Comparison of ENCODE assay signal across 25 cellular contexts in genomic region chr17:12659500-12659899, GRCh38. TPM values are rescaled to one million over a fixed set of nuclear protein-coding genes. Genes with fewer than 3 reads are reported as not detected.
A peak's percentile ranks its signal among the peaks of the same experiment; 100 is the strongest.
DNase-seq lines count a peak whose midpoint lies in the region; ATAC-seq and TF ChIP-seq lines count a peak whose summit lies in the region.
"Had no signal": no experiment of that assay in that cellular context is flagged by ENCODE, and none has a peak within 500 bp of the region (broad histone marks: within the 10 kb centered on the region; RNA-seq: fewer than 3 reads in every experiment).

No MANE protein-coding gene starts in this region.

- H3K4me1 Mint-ChIP-seq in activated T-cell treated with anti-CD3 and anti-CD28 coated beads, Interleukin-2, amount 50 U/mL, for 24 hours (ENCODE audit: low read depth) = no peaks in the 10 kb centered on the region
- H3K4me1 Mint-ChIP-seq in chondrocyte (ENCODE audit: low read depth) = peaks cover 14% of the 10 kb centered on the region
- H3K4me1 Mint-ChIP-seq in WTC11 = no peaks in the 10 kb centered on the region; the same call in 1 of the 2 replicates
- H3K4me1 Mint-ChIP-seq: stimulated activated memory B cell treated with anti-CD40 and anti-IgM and Interleukin-4, amounts not matched to agents 10 μg/mL and 1 μg/mL and 100 μg/mL, for 72 hours; T-helper 17 cell had no signal

- H3K36me3 Mint-ChIP-seq in activated T-cell treated with anti-CD3 and anti-CD28 coated beads, Interleukin-2, amount 50 U/mL, for 24 hours (ENCODE audit: low read depth) = no peaks in the 10 kb centered on the region
- peaks cover 4% of the 10 kb centered on the region for H3K36me3 Mint-ChIP-seq in chondrocyte (ENCODE audit: low read depth)
- H3K36me3 Mint-ChIP-seq in WTC11 = no peaks in the 10 kb centered on the region
- H3K36me3 Mint-ChIP-seq: stimulated activated memory B cell treated with anti-CD40 and anti-IgM and Interleukin-4, amounts not matched to agents 10 μg/mL and 1 μg/mL and 100 μg/mL, for 72 hours had no signal

- no peaks in the 10 kb centered on the region for H3K27me3 ChIP-seq in brain microvascular endothelial cell (replicated peaks)

- H3K27ac ChIP-seq in brain microvascular endothelial cell = no peak overlapping the region
- H3K27ac ChIP-seq: SK-N-MC, suprapubic skin, WERI-Rb-1 had no signal

- no peak for ATAC-seq in GM21786 (IDR thresholded peaks at IDR 0.05; ENCODE audit: unreplicated experiment)
- ATAC-seq in WTC11 = no peak
- ATAC-seq: activated naive CD4-positive, alpha-beta T cell treated with anti-CD3 and anti-CD28 coated beads, Interleukin-2, amount 50 U/mL, for 72 hours; K562; stimulated activated memory B cell treated with anti-CD40 and anti-IgM and Interleukin-4, amounts not matched to agents 10 μg/mL and 1 μg/mL and 100 μg/mL, for 72 hours; T-helper 17 cell had no signal

- POLR2A ChIA-PET in WTC11 (lab: Charles Lee) = no interaction called here

- no peaks in the 10 kb centered on the region for H3K9me3 Mint-ChIP-seq in activated T-cell treated with anti-CD3 and anti-CD28 coated beads, Interleukin-2, amount 50 U/mL, for 24 hours
- H3K9me3 Mint-ChIP-seq in chondrocyte (ENCODE audit: low read depth) (no peaks in the 10 kb centered on the region), WTC11 (no peaks in the 10 kb centered on the region)
- H3K9me3 Mint-ChIP-seq: H9 had no signal

- TF ChIP-seq CTCF in brain microvascular endothelial cell (IDR thresholded peaks at IDR 0.05; ENCODE audit: low read depth, low read length, missing control alignments) = no peak
- no peak for TF ChIP-seq CTCF in chondrocyte (IDR thresholded peaks at IDR 0.05)
- TF ChIP-seq CTCF in WTC11 (IDR thresholded peaks at IDR 0.05) = no peak

- no peaks in the 10 kb centered on the region for H3K36me3 ChIP-seq in brain microvascular endothelial cell (replicated peaks)
- H3K36me3 ChIP-seq: suprapubic skin, WERI-Rb-1 had no signal

- no peak overlapping the region for H3K27ac Mint-ChIP-seq in activated T-cell treated with anti-CD3 and anti-CD28 coated beads, Interleukin-2, amount 50 U/mL, for 24 hours
- H3K27ac Mint-ChIP-seq in chondrocyte (ENCODE audit: unreplicated experiment) (no peak overlapping the region), WTC11 (no peak overlapping the region)
- H3K27ac Mint-ChIP-seq: activated naive CD4-positive, alpha-beta T cell treated with anti-CD3 and anti-CD28 coated beads, Interleukin-2, amount 50 U/mL, for 72 hours; H9; stimulated activated memory B cell treated with anti-CD40 and anti-IgM and Interleukin-4, amounts not matched to agents 10 μg/mL and 1 μg/mL and 100 μg/mL, for 72 hours; T-helper 17 cell had no signal

- DNase-seq in ELR (ENCODE audit: low read depth) (peak; percentile 43), brain microvascular endothelial cell (peak; percentile 72), glomerular visceral epithelial cell (ENCODE audit: extremely low spot score) (peak; percentile 53), chondrocyte (ENCODE audit: low spot score) (no peak), WTC11 (ENCODE audit: low spot score) (no peak)
- no peak for DNase-seq in activated T-cell treated with anti-CD3 and anti-CD28 coated beads, Interleukin-2, amount 50 U/mL, for 24 hours
- DNase-seq: activated CD4-positive, alpha-beta T cell treated with anti-CD3 and anti-CD28 coated beads, Interleukin-2, amount 50 U/mL, for 1 hour; Caco-2; H9; hypothalamus; kidney; mammary epithelial cell; NCI-H1694; NCI-H69; RPMI8226; small intestine; T-helper 17 cell; WERI-Rb-1 had no signal

- H3K4me3 ChIP-seq in brain microvascular endothelial cell (ENCODE audit: low read depth, low read length) = no peak overlapping the region
- H3K4me3 ChIP-seq: K562, SK-N-MC, suprapubic skin had no signal

- H3K4me3 Mint-ChIP-seq in activated T-cell treated with anti-CD3 and anti-CD28 coated beads, Interleukin-2, amount 50 U/mL, for 24 hours = no peak overlapping the region
- no peak overlapping the region for H3K4me3 Mint-ChIP-seq in chondrocyte (ENCODE audit: unreplicated experiment)
- no peak overlapping the region for H3K4me3 Mint-ChIP-seq in WTC11
- H3K4me3 Mint-ChIP-seq: H9; stimulated activated memory B cell treated with anti-CD40 and anti-IgM and Interleukin-4, amounts not matched to agents 10 μg/mL and 1 μg/mL and 100 μg/mL, for 72 hours; T-helper 17 cell had no signal

- in situ Hi-C loops in brain microvascular endothelial cell (cut with HindIII; ENCODE audit: low pct_ligation_motif_present, low sequenced_read_pairs) = no loop called here

- CTCF ChIA-PET in WTC11 (lab: Charles Lee) = no interaction called here

- peaks cover 21% of the 10 kb centered on the region for H3K27me3 Mint-ChIP-seq in activated T-cell treated with anti-CD3 and anti-CD28 coated beads, Interleukin-2, amount 50 U/mL, for 24 hours
- no peaks in the 10 kb centered on the region for H3K27me3 Mint-ChIP-seq in chondrocyte (ENCODE audit: low read depth)
- H3K27me3 Mint-ChIP-seq in WTC11 (ENCODE audit: low read depth) = peaks cover 12% of the 10 kb centered on the region

TF ChIP-seq in WTC11, 78 proteins besides CTCF, POLR2A, EP300 and RAD21 (continues in another document):
- no peak for TF ChIP-seq TCF7 (CRISPR knock-in tag; IDR thresholded peaks at IDR 0.05; ENCODE audit: low read depth)
- TF ChIP-seq EMX1 (CRISPR knock-in tag; IDR thresholded peaks at IDR 0.05) = no peak
- no peak for TF ChIP-seq ELF4 (CRISPR knock-in tag; IDR thresholded peaks at IDR 0.05; ENCODE audit: low read depth)
- TF ChIP-seq NR3C1 (CRISPR knock-in tag; conservative IDR thresholded peaks at IDR 0.05; ENCODE audit: low read depth) = no peak
- TF ChIP-seq ZNF425 (CRISPR knock-in tag; conservative IDR thresholded peaks at IDR 0.05) = no peak
- TF ChIP-seq MXD4 (CRISPR knock-in tag; IDR thresholded peaks at IDR 0.05; ENCODE audit: borderline replicate concordance) = no peak
- no peak for TF ChIP-seq NFYB (CRISPR knock-in tag; conservative IDR thresholded peaks at IDR 0.05; ENCODE audit: low read depth)
- no peak for TF ChIP-seq TEAD4 (CRISPR knock-in tag; IDR thresholded peaks at IDR 0.05)
- no peak for TF ChIP-seq PRRX2 (CRISPR knock-in tag; IDR thresholded peaks at IDR 0.05)
- TF ChIP-seq, protein P1, sequence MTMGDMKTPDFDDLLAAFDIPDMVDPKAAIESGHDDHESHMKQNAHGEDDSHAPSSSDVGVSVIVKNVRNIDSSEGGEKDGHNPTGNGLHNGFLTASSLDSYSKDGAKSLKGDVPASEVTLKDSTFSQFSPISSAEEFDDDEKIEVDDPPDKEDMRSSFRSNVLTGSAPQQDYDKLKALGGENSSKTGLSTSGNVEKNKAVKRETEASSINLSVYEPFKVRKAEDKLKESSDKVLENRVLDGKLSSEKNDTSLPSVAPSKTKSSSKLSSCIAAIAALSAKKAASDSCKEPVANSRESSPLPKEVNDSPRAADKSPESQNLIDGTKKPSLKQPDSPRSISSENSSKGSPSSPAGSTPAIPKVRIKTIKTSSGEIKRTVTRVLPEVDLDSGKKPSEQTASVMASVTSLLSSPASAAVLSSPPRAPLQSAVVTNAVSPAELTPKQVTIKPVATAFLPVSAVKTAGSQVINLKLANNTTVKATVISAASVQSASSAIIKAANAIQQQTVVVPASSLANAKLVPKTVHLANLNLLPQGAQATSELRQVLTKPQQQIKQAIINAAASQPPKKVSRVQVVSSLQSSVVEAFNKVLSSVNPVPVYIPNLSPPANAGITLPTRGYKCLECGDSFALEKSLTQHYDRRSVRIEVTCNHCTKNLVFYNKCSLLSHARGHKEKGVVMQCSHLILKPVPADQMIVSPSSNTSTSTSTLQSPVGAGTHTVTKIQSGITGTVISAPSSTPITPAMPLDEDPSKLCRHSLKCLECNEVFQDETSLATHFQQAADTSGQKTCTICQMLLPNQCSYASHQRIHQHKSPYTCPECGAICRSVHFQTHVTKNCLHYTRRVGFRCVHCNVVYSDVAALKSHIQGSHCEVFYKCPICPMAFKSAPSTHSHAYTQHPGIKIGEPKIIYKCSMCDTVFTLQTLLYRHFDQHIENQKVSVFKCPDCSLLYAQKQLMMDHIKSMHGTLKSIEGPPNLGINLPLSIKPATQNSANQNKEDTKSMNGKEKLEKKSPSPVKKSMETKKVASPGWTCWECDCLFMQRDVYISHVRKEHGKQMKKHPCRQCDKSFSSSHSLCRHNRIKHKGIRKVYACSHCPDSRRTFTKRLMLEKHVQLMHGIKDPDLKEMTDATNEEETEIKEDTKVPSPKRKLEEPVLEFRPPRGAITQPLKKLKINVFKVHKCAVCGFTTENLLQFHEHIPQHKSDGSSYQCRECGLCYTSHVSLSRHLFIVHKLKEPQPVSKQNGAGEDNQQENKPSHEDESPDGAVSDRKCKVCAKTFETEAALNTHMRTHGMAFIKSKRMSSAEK (CRISPR knock-in tag; IDR thresholded peaks at IDR 0.05; ENCODE audit: borderline replicate concordance) = no peak
- no peak for TF ChIP-seq CREM (CRISPR knock-in tag; IDR thresholded peaks at IDR 0.05)

RNA-seq across cellular contexts. Expression of gene MYOCD, which starts 6.2 kb away (rescaled TPM):
- total RNA-seq in chondrocyte (0.73 to 12.9 TPM (median 11.9 TPM) in 3 replicates), WTC11 (2021) (0.78 to 1.2 TPM (median 0.85 TPM) in 3 replicates)
- total RNA-seq: activated naive CD4-positive, alpha-beta T cell treated with anti-CD3 and anti-CD28 coated beads, Interleukin-2, amount 50 U/mL, for 72 hours; K562; mammary epithelial cell; pulmonary artery endothelial cell; T-helper 17 cell had no signal

Comparison
In these comparisons a context has a peak if more than half of its experiments do, and no peak if none do; other contexts are left out.
1. DNase-seq: peak in ELR (single experiment), brain microvascular endothelial cell (single experiment) and glomerular visceral epithelial cell (single experiment); none in activated T-cell treated with anti-CD3 and anti-CD28 coated beads, Interleukin-2, amount 50 U/mL, for 24 hours (single experiment), chondrocyte (single experiment) and WTC11 (single experiment).